In the genomic region with DNA sequence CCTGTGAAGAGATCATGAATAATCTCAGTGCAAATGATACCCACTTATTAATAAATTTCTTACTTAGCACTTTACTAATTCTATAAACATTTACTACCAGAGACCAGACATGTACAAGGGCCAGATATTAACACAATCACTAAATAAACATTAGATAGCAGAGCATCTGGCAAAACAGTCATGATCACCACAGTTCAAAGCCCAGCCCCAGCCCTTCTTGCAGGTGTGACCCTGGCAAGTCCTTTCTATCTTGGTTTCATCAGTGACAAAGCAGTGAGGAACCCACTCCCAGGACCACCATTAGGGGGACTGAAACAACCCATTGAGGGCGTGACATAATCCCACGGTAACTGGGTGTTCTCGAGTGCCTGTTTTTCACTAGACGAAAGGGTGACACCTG, we compare ENCODE assay signal across 28 cellular contexts. TPM values are rescaled to one million over a fixed set of nuclear protein-coding genes. Genes with fewer than 3 reads are reported as not detected.
DNase-seq lines count a peak whose midpoint lies in the region; ATAC-seq and TF ChIP-seq lines count a peak whose summit lies in the region.
"Had no signal": no experiment of that assay in that cellular context is flagged by ENCODE, and none has a peak within 500 bp of the region (broad histone marks: within the 10 kb centered on the region; RNA-seq: fewer than 3 reads in every experiment).

No MANE protein-coding gene starts in this region.

- H3K4me1 ChIP-seq in right lobe of liver (peaks cover 3 to 84% (median 49%) of the 10 kb centered on the region in 4 donors), skeletal muscle tissue (ENCODE audit: control insufficient read depth in 3 of 3, insufficient read depth in 3 of 3, low read length in 3 of 3) (peaks cover 86 to 94% (median 94%) of the 10 kb centered on the region in 3 donors)
- H3K4me1 ChIP-seq: ascending aorta, Peyer's patch had no signal

- H3K9me3 ChIP-seq in right lobe of liver (no peaks in the 10 kb centered on the region), skeletal muscle tissue (ENCODE audit: control insufficient read depth in 3 of 3, low read length in 3 of 3) (no peaks in the 10 kb centered on the region)
- H3K9me3 ChIP-seq: ascending aorta, Peyer's patch, SJCRH30, tibial nerve had no signal

- H3K27ac ChIP-seq in right lobe of liver (peak overlapping the region; percentile 53 to 85 (median 74)), skeletal muscle tissue (ENCODE audit: low read depth, low read length) (peak overlapping the region; percentile 62)
- H3K27ac ChIP-seq: ascending aorta, Peyer's patch, SJCRH30, tibial nerve had no signal

- no peaks in the 10 kb centered on the region for H3K27me3 Mint-ChIP-seq in activated T-helper 17 cell treated with anti-CD3 and anti-CD28 coated beads, Interleukin-2, amount 50 U/mL, for 72 hours
- H3K27me3 Mint-ChIP-seq: CD8-positive, alpha-beta memory T cell; stimulated activated naive CD8-positive, alpha-beta T cell treated with anti-CD3 and anti-CD28 coated beads, Interleukin-15, amount 100 ng/mL, for 72 hours had no signal

- H3K9ac ChIP-seq in skeletal muscle tissue (ENCODE audit: low read depth in 1 of 3, low read length in 3 of 3) = peak overlapping the region in 2 of 3 donors; percentile 8 to 66

- DNase-seq in NCI-H2171 (lab: John Stamatoyannopoulos, UW) = peak; percentile 62
- DNase-seq in NCI-H2171 treated with DMSO at 0.1 percent for 48 hours (lab: John Stamatoyannopoulos, UW) = no peak
- peak in 2 of 3 donors; percentile 61 to 69 for DNase-seq in right lobe of liver
- DNase-seq in NCI-H510A treated with DMSO at 0.1 percent for 48 hours (lab: John Stamatoyannopoulos, UW) = no peak
- no peak for DNase-seq in hepatic stellate cell (ENCODE audit: low spot score)
- DNase-seq: 8988T; activated CD4-positive, alpha-beta T cell treated with anti-CD3 and anti-CD28 coated beads for 1 hour; activated naive CD4-positive, alpha-beta T cell treated with anti-CD3 and anti-CD28 coated beads, Interleukin-2, amount 50 U/mL, for 16 hours; activated T-cell treated with anti-CD3 and anti-CD28 coated beads, Interleukin-2, amount 50 U/mL, for 72 hours; caudate nucleus; CD8-positive, alpha-beta memory T cell; dermis blood vessel endothelial cell; DMS79; GOT3; mammary epithelial cell; NCI-H1417 treated with DMSO at 0.1 percent for 48 hours; stimulated activated naive CD8-positive, alpha-beta T cell treated with anti-CD3 and anti-CD28 coated beads, Interleukin-15, amount 100 ng/mL, for 72 hours had no signal

- H3K4me3 ChIP-seq in right lobe of liver = no peak overlapping the region
- no peak overlapping the region for H3K4me3 ChIP-seq in skeletal muscle tissue (ENCODE audit: low read length in 3 of 3)
- H3K4me3 ChIP-seq: ascending aorta, Peyer's patch, SJCRH30, tibial nerve had no signal

- peak overlapping the region; percentile 70 for H3K27ac Mint-ChIP-seq in activated T-helper 17 cell treated with anti-CD3 and anti-CD28 coated beads, Interleukin-2, amount 50 U/mL, for 72 hours
- H3K27ac Mint-ChIP-seq: activated T-cell treated with anti-CD3 and anti-CD28 coated beads, Interleukin-2, amount 50 U/mL, for 72 hours; CD8-positive, alpha-beta memory T cell had no signal

- ATAC-seq in activated T-helper 17 cell treated with anti-CD3 and anti-CD28 coated beads, Interleukin-2, amount 50 U/mL, for 72 hours (replicated peaks) = no peak
- ATAC-seq in right lobe of liver (peak; percentile 29 to 45 (median 41)), GM19455 (IDR thresholded peaks at IDR 0.05; ENCODE audit: unreplicated experiment) (no peak)
- ATAC-seq: activated T-cell treated with anti-CD3 and anti-CD28 coated beads, Interleukin-2, amount 50 U/mL, for 72 hours; stimulated activated naive CD8-positive, alpha-beta T cell treated with anti-CD3 and anti-CD28 coated beads, Interleukin-15, amount 100 ng/mL, for 72 hours had no signal

- H3K36me3 Mint-ChIP-seq in activated T-helper 17 cell treated with anti-CD3 and anti-CD28 coated beads, Interleukin-2, amount 50 U/mL, for 72 hours (ENCODE audit: low read depth) = peaks cover 98% of the 10 kb centered on the region

- no peak for TF ChIP-seq POLR2A in right lobe of liver (IDR thresholded peaks at IDR 0.05)

- TF ChIP-seq CTCF in right lobe of liver (IDR thresholded peaks at IDR 0.05) = no peak

- H3K27me3 ChIP-seq in right lobe of liver (no peaks in the 10 kb centered on the region), skeletal muscle tissue (ENCODE audit: control insufficient read depth in 3 of 3, insufficient read depth in 3 of 3, low read length in 3 of 3) (no peaks in the 10 kb centered on the region)
- H3K27me3 ChIP-seq: ascending aorta, Peyer's patch, SJCRH30, tibial nerve had no signal

- H3K4me3 Mint-ChIP-seq in activated T-helper 17 cell treated with anti-CD3 and anti-CD28 coated beads, Interleukin-2, amount 50 U/mL, for 72 hours = no peak overlapping the region
- H3K4me3 Mint-ChIP-seq: activated T-cell treated with anti-CD3 and anti-CD28 coated beads, Interleukin-2, amount 50 U/mL, for 72 hours; CD8-positive, alpha-beta memory T cell; stimulated activated naive CD8-positive, alpha-beta T cell treated with anti-CD3 and anti-CD28 coated beads, Interleukin-15, amount 100 ng/mL, for 72 hours had no signal

- H3K36me3 ChIP-seq in right lobe of liver (peaks cover 0 to 66% (median 37%) of the 10 kb centered on the region in 4 donors), skeletal muscle tissue (ENCODE audit: control insufficient read depth in 3 of 3, insufficient read depth in 3 of 3, low read length in 3 of 3) (peaks cover 68 to 84% (median 73%) of the 10 kb centered on the region in 3 donors)

- H3K9me3 Mint-ChIP-seq in activated T-helper 17 cell treated with anti-CD3 and anti-CD28 coated beads, Interleukin-2, amount 50 U/mL, for 72 hours = no peaks in the 10 kb centered on the region
- H3K9me3 Mint-ChIP-seq: activated T-cell treated with anti-CD3 and anti-CD28 coated beads, Interleukin-2, amount 50 U/mL, for 72 hours; CD8-positive, alpha-beta memory T cell; stimulated activated naive CD8-positive, alpha-beta T cell treated with anti-CD3 and anti-CD28 coated beads, Interleukin-15, amount 100 ng/mL, for 72 hours had no signal

- WGBS in right lobe of liver (ENCODE audit: insufficient coverage, low coverage, low lambda C conversion rate, missing lambda C conversion rate) = 54% methylated on average over 4 of the region's 4 CpGs

- intact Hi-C loops in right lobe of liver (cut with DNase I) = no loop called here

- H3K4me1 Mint-ChIP-seq in activated T-helper 17 cell treated with anti-CD3 and anti-CD28 coated beads, Interleukin-2, amount 50 U/mL, for 72 hours = peaks cover 20% of the 10 kb centered on the region

RNA-seq across cellular contexts. Expression of a gene that starts 11.6 kb away (rescaled TPM):
- total RNA-seq in activated T-helper 17 cell treated with anti-CD3 and anti-CD28 coated beads, Interleukin-2, amount 50 U/mL, for 72 hours = 10 to 100 TPM; 26.5 to 27.0 TPM
- 10 to 100 TPM; 16.4 to 30.2 (median 24.0) TPM for total RNA-seq in right lobe of liver
- total RNA-seq in skeletal muscle tissue = 18.8 TPM

RNA-seq across cellular contexts. Expression of a gene that starts 53.5 kb away (rescaled TPM):
- total RNA-seq in activated T-helper 17 cell treated with anti-CD3 and anti-CD28 coated beads, Interleukin-2, amount 50 U/mL, for 72 hours = not detected
- 100 to 1,000 TPM in 1 of 6 experiments, 10 to 100 TPM in 5; 15.1 to 101 (median 55.8) TPM for total RNA-seq in right lobe of liver
- not detected for total RNA-seq in skeletal muscle tissue
- total RNA-seq: activated T-cell treated with anti-CD3 and anti-CD28 coated beads, Interleukin-2, amount 50 U/mL, for 72 hours; ascending aorta; CD8-positive, alpha-beta memory T cell; dermis blood vessel endothelial cell; fibroblast of lung; mammary epithelial cell; MCF 10A; NCI-H460; Peyer's patch; SJCRH30; T-helper 1 cell treated with Interleukin-12 subunit alpha and Interleukin-12 subunit beta and Interleukin-4 antibody, amounts not matched to agents 30 ng/mL and 1 ng/mL, for 36 hours; tibial nerve had no signal

RNA-seq across cellular contexts. Expression of a gene that starts 59.9 kb away (rescaled TPM):
- not detected for total RNA-seq in activated T-helper 17 cell treated with anti-CD3 and anti-CD28 coated beads, Interleukin-2, amount 50 U/mL, for 72 hours
- 10 to 100 TPM; 23.5 to 48.9 (median 28.2) TPM for total RNA-seq in right lobe of liver
- not detected for total RNA-seq in skeletal muscle tissue
- total RNA-seq: activated T-cell treated with anti-CD3 and anti-CD28 coated beads, Interleukin-2, amount 50 U/mL, for 72 hours; ascending aorta; dermis blood vessel endothelial cell; mammary epithelial cell; MCF 10A; NCI-H460; SJCRH30; T-helper 1 cell treated with Interleukin-12 subunit alpha and Interleukin-12 subunit beta and Interleukin-4 antibody, amounts not matched to agents 30 ng/mL and 1 ng/mL, for 36 hours had no signal

Comparison
In these comparisons a context has a peak if more than half of its experiments do, and no peak if none do; other contexts are left out.
1. DNase-seq: peak in NCI-H2171 (single experiment) and right lobe of liver (2 of 3); none in NCI-H2171 treated with DMSO at 0.1 percent for 48 hours (single experiment), NCI-H510A treated with DMSO at 0.1 percent for 48 hours (single experiment) and hepatic stellate cell (single experiment).
2. ATAC-seq: peak in right lobe of liver (4 of 4); none in activated T-helper 17 cell treated with anti-CD3 and anti-CD28 coated beads, Interleukin-2, amount 50 U/mL, for 72 hours (single experiment) and GM19455 (single experiment).
3. RNA of a gene that starts 53.5 kb away (total RNA-seq): 15.1 to 101 TPM in right lobe of liver; not detected in activated T-helper 17 cell treated with anti-CD3 and anti-CD28 coated beads, Interleukin-2, amount 50 U/mL, for 72 hours and not detected in skeletal muscle tissue (single experiment); every median in the first group is over 10 times any median in the second.
4. RNA of a gene that starts 59.9 kb away (total RNA-seq): 23.5 to 48.9 TPM in right lobe of liver; not detected in activated T-helper 17 cell treated with anti-CD3 and anti-CD28 coated beads, Interleukin-2, amount 50 U/mL, for 72 hours and not detected in skeletal muscle tissue (single experiment); every median in the first group is over 10 times any median in the second.